11 cellular contexts compared by ENCODE assay signal in the genomic region with DNA sequence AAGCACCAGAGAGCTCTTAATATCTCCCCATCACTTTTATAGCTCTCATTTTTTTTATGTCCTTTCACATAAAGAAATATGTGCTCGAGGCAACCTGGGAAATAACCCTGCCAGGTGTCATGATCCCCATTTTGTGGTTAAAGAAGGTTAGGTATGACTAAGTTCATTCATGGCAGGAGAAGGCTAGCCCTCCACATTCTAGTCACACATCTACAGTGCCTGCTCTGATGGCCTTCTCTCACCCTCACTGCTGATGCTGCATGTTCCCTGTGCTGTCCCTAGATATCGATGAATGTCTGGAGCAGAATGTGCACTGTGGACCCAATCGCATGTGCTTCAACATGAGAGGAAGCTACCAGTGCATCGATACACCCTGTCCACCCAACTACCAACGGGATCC.
DNase-seq lines count a peak whose midpoint lies in the region; ATAC-seq and TF ChIP-seq lines count a peak whose summit lies in the region.
"Had no signal": no experiment of that assay in that cellular context is flagged by ENCODE, and none has a peak within 500 bp of the region (broad histone marks: within the 10 kb centered on the region; RNA-seq: fewer than 3 reads in every experiment).

No MANE protein-coding gene starts in this region.

- no peaks in the 10 kb centered on the region for H3K36me3 ChIP-seq in BE2C
- H3K36me3 ChIP-seq: HAP-1 had no signal

- H3K27me3 ChIP-seq in BE2C: no peaks in the 10 kb centered on the region; the same call in 1 of the 2 replicates

- no peaks in the 10 kb centered on the region for H3K4me1 ChIP-seq in BE2C
- H3K4me1 ChIP-seq: Caco-2, HAP-1 had no signal

- H3K27me3 Mint-ChIP-seq in endothelial cell (ENCODE audit: unreplicated experiment): peaks cover 6% of the 10 kb centered on the region

- H3K36me3 Mint-ChIP-seq in endothelial cell (ENCODE audit: low read depth, unreplicated experiment): no peaks in the 10 kb centered on the region

- H3K9me3 Mint-ChIP-seq in endothelial cell (ENCODE audit: unreplicated experiment): no peaks in the 10 kb centered on the region

- TF ChIP-seq CTCF in epithelial cell of esophagus (IDR thresholded peaks at IDR 0.05; ENCODE audit: insufficient read depth, low read depth, low read length, missing control alignments) (no peak), endothelial cell (IDR thresholded peaks at IDR 0.05; ENCODE audit: unreplicated experiment) (no peak), BE2C (IDR thresholded peaks at IDR 0.05; ENCODE audit: low read depth, low read length) (no peak)

- H3K4me3 ChIP-seq in epithelial cell of esophagus (ENCODE audit: low read length) (no peak overlapping the region), BE2C (ENCODE audit: low read depth, low read length) (no peak overlapping the region)
- H3K4me3 ChIP-seq: HAP-1 had no signal

- DNase-seq in epithelial cell of esophagus (ENCODE audit: low read depth) (peak; percentile 77), endothelial cell (ENCODE audit: low spot score) (no peak), HT-29 (ENCODE audit: low spot score) (no peak), BE2C (no peak)
- no peak for DNase-seq in NK-92 treated with Interleukin-12 subunit alpha and Interleukin-12 subunit beta, amount 100 ng/mL, for 24 hours (lab: John Stamatoyannopoulos, UW)
- DNase-seq: Caco-2, NCI-H2107 had no signal

- H3K4me1 Mint-ChIP-seq in endothelial cell (ENCODE audit: unreplicated experiment): no peaks in the 10 kb centered on the region

- no peak overlapping the region for H3K27ac Mint-ChIP-seq in endothelial cell (ENCODE audit: unreplicated experiment)

- ATAC-seq in GM18508 (IDR thresholded peaks at IDR 0.05; ENCODE audit: insufficient read depth, unreplicated experiment) (peak; percentile 64), GM21786 (IDR thresholded peaks at IDR 0.05; ENCODE audit: unreplicated experiment) (peak; percentile 43), HG03469 (IDR thresholded peaks at IDR 0.05; ENCODE audit: unreplicated experiment) (peak; percentile 47)

- H3K4me3 Mint-ChIP-seq in endothelial cell (ENCODE audit: unreplicated experiment): no peak overlapping the region

- H3K9me3 ChIP-seq in BE2C: no peaks in the 10 kb centered on the region
- H3K9me3 ChIP-seq: Caco-2, HAP-1 had no signal
